ENCODE assay signal across 15 cellular contexts in genomic region chr7:1508277-1508758, GRCh38. TPM values are rescaled to one million over a fixed set of nuclear protein-coding genes. Genes with fewer than 3 reads are reported as not detected.
A peak's percentile ranks its signal among the peaks of the same experiment; 100 is the strongest.
DNase-seq lines count a peak whose midpoint lies in the region; ATAC-seq, FAIRE-seq and TF ChIP-seq lines count a peak whose summit lies in the region.
"Had no signal": no experiment of that assay in that cellular context is flagged by ENCODE, and none has a peak within 500 bp of the region (broad histone marks: within the 10 kb centered on the region; RNA-seq: fewer than 3 reads in every experiment).

No MANE protein-coding gene starts in this region.

- no peaks in the 10 kb centered on the region for H3K36me3 ChIP-seq in CD8-positive, alpha-beta T cell (ENCODE audit: insufficient read depth, low read length)
- peaks cover under 1% of the 10 kb centered on the region; the same call in 1 of the 2 replicates for H3K36me3 ChIP-seq in Panc1 (ENCODE audit: control insufficient read depth, insufficient read depth, low read length)
- H3K36me3 ChIP-seq in adrenal gland (replicated peaks in 1 of 2) = no peaks in the 10 kb centered on the region

- in situ Hi-C loops in Panc1 (cut with HindIII; ENCODE audit: low pct_unique_long_range_greater_than_20kb, low sequenced_read_pairs) = no loop called here

- POLR2A ChIA-PET in A549 (lab: Yijun Ruan, JAX) = interaction anchor here (1.3 kb wide), 2 partner anchors 28 to 35 kb away, joined by 3 read pairs; no protein-coding TSS in a partner anchor
- POLR2A ChIA-PET in CD8-positive, alpha-beta T cell (lab: Charles Lee) = no interaction called here
- POLR2A ChIA-PET in Panc1 (lab: Charles Lee) = no interaction called here
- POLR2A ChIA-PET in GM10248 (lab: Yijun Ruan, JAX) = no interaction called here

- H3K27me3 ChIP-seq in CD8-positive, alpha-beta T cell (ENCODE audit: insufficient read depth, low read length) = no peaks in the 10 kb centered on the region
- H3K27me3 ChIP-seq in Panc1 (ENCODE audit: control insufficient read depth, insufficient read depth, low read length) (no peaks in the 10 kb centered on the region), adrenal gland (no peaks in the 10 kb centered on the region)

- TF ChIP-seq EP300 in A549 (IDR thresholded peaks at IDR 0.05) = no peak

- H3K9me3 Mint-ChIP-seq in CD8-positive, alpha-beta T cell = no peaks in the 10 kb centered on the region
- H3K9me3 Mint-ChIP-seq in glutamatergic neuron (ENCODE audit: unreplicated experiment) = peaks cover 8% of the 10 kb centered on the region
- H3K9me3 Mint-ChIP-seq: activated T-cell treated with anti-CD3 and anti-CD28 coated beads, Interleukin-2, amount 50 U/mL, for 4 hours; T-cell had no signal

- CTCF ChIA-PET in A549 (lab: Yijun Ruan, JAX) (interaction anchor here (1.5 to 8.2 kb wide), 4 partner anchors 9 to 47 kb away, joined by 5 to 103 read pairs (median 54); partner anchors contain the start of gene TMEM184A), Panc1 (lab: Charles Lee) (interaction anchor here (0.5 to 0.6 kb wide), 2 partner anchors 76 to 283 kb away, joined by 3 read pairs; no protein-coding TSS in a partner anchor), GM10248 (lab: Yijun Ruan, JAX) (no interaction called here)
- CTCF ChIA-PET in CD8-positive, alpha-beta T cell (lab: Charles Lee) = no interaction called here

- peaks cover 3% of the 10 kb centered on the region for H3K27me3 Mint-ChIP-seq in CD8-positive, alpha-beta T cell (ENCODE audit: low read depth)
- H3K27me3 Mint-ChIP-seq in glutamatergic neuron (ENCODE audit: unreplicated experiment) = peaks cover 6% of the 10 kb centered on the region

- no peaks in the 10 kb centered on the region for H3K36me3 Mint-ChIP-seq in CD8-positive, alpha-beta T cell
- H3K36me3 Mint-ChIP-seq in glutamatergic neuron (ENCODE audit: unreplicated experiment) = no peaks in the 10 kb centered on the region
- H3K36me3 Mint-ChIP-seq: T-cell had no signal

- no peak for TF ChIP-seq RAD21 in A549 (conservative IDR thresholded peaks at IDR 0.05 in 1 of 2, IDR thresholded peaks at IDR 0.05 in 1 of 2)

- no peak for FAIRE-seq in A549 (lab: Jason Lieb, UNC)

- DNase-seq in A549 (ENCODE audit: low read depth in 1 of 2, low spot score in 1 of 2) = no peak
- no peak for DNase-seq in CD8-positive, alpha-beta T cell
- no peak for DNase-seq in Panc1 (ENCODE audit: low read depth, low spot score)
- no peak for DNase-seq in glutamatergic neuron
- DNase-seq in NK-92 (lab: John Stamatoyannopoulos, UW; ENCODE audit: unreplicated experiment) = no peak
- DNase-seq in adrenal gland = no peak
- DNase-seq in GM10248 (ENCODE audit: extremely low spot score) = no peak
- DNase-seq: activated CD4-positive, alpha-beta T cell treated with anti-CD3 and anti-CD28 coated beads for 1 hour; activated T-cell treated with anti-CD3 and anti-CD28 coated beads, Interleukin-2, amount 50 U/mL, for 4 hours; NCI-H2081; NCI-H69; nucleus accumbens; T-cell had no signal

- TF ChIP-seq CTCF in A549 (IDR thresholded peaks at IDR 0.05) (no peak), Panc1 (IDR thresholded peaks at IDR 0.05) (no peak), glutamatergic neuron (IDR thresholded peaks at IDR 0.05; ENCODE audit: partially characterized antibody, unreplicated experiment) (no peak), adrenal gland (IDR thresholded peaks at IDR 0.05) (no peak), GM10248 (IDR thresholded peaks at IDR 0.05; ENCODE audit: control extremely low read depth, extremely low read depth, low read depth, missing control alignments) (no peak)
- TF ChIP-seq CTCF in CD8-positive, alpha-beta T cell (IDR thresholded peaks at IDR 0.05) = no peak

- peaks cover 54% of the 10 kb centered on the region for H3K4me1 ChIP-seq in A549
- H3K4me1 ChIP-seq in CD8-positive, alpha-beta T cell (ENCODE audit: insufficient read depth, low read length) = peaks cover 62% of the 10 kb centered on the region
- H3K4me1 ChIP-seq in Panc1 (ENCODE audit: control insufficient read depth, insufficient read depth, low read length) = peaks cover 45% of the 10 kb centered on the region
- peaks cover 2 to 14% of the 10 kb centered on the region in 2 donors for H3K4me1 ChIP-seq in adrenal gland (replicated peaks in 1 of 2)

- peak overlapping the region; percentile 12 for H3K4me3 Mint-ChIP-seq in CD8-positive, alpha-beta T cell
- H3K4me3 Mint-ChIP-seq in glutamatergic neuron (ENCODE audit: unreplicated experiment) = no peak overlapping the region
- H3K4me3 Mint-ChIP-seq: activated T-cell treated with anti-CD3 and anti-CD28 coated beads, Interleukin-2, amount 50 U/mL, for 4 hours had no signal

- H3K4me1 Mint-ChIP-seq in CD8-positive, alpha-beta T cell (ENCODE audit: low read depth) = peaks cover 53% of the 10 kb centered on the region
- H3K4me1 Mint-ChIP-seq in glutamatergic neuron (ENCODE audit: low read depth, unreplicated experiment) = peaks cover 7% of the 10 kb centered on the region

- H3K4me3 ChIP-seq in A549 = no peak overlapping the region
- no peak overlapping the region for H3K4me3 ChIP-seq in CD8-positive, alpha-beta T cell (ENCODE audit: low read depth, low read length)
- no peak overlapping the region for H3K4me3 ChIP-seq in Panc1 (ENCODE audit: low read depth in 2 of 2, low read length in 2 of 2)
- no peak overlapping the region for H3K4me3 ChIP-seq in adrenal gland
- H3K4me3 ChIP-seq: skin epidermis had no signal

- peak overlapping the region; percentile 75 for H3K27ac Mint-ChIP-seq in CD8-positive, alpha-beta T cell
- peak overlapping the region; percentile 6 for H3K27ac Mint-ChIP-seq in glutamatergic neuron (ENCODE audit: unreplicated experiment)

- intact Hi-C loops in CD8-positive, alpha-beta T cell (cut with DNase I, micrococcal nuclease) = loop anchor here in 1 of 2 experiments (10.0 kb wide), 1 partner anchor 726 kb away; the partner anchor contains the start of gene MAD1L1
- intact Hi-C loops in Panc1 (cut with micrococcal nuclease; ENCODE audit: unreplicated experiment) = no loop called here
- intact Hi-C loops in adrenal gland (cut with DNase I) = no loop called here

- TF ChIP-seq POLR2A in A549 (IDR thresholded peaks at IDR 0.05; ENCODE audit: low read length) (no peak), adrenal gland (IDR thresholded peaks at IDR 0.05) (no peak)

- no peak overlapping the region for H3K4me2 ChIP-seq in A549

- 91% methylated on average over 10 of the region's 10 CpGs for WGBS in A549 (ENCODE audit: missing lambda C conversion rate)
- WGBS in adrenal gland, 4 donors = 70 to 82% (median 72%) methylated on average over 8 to 10 of the region's 10 CpGs

- H3K9me3 ChIP-seq in A549 (no peaks in the 10 kb centered on the region), Panc1 (ENCODE audit: control insufficient read depth, insufficient read depth, low read depth, low read length) (no peaks in the 10 kb centered on the region), adrenal gland (replicated peaks in 1 of 3) (no peaks in the 10 kb centered on the region)
- no peaks in the 10 kb centered on the region for H3K9me3 ChIP-seq in CD8-positive, alpha-beta T cell (ENCODE audit: low read length)

- BruUV-seq in Panc1 (replicated peaks; lab: Mats Ljungman, UMichigan) = no TSS peak

- peak overlapping the region; percentile 87 to 98 for H3K27ac ChIP-seq in A549
- H3K27ac ChIP-seq in CD8-positive, alpha-beta T cell (ENCODE audit: low read depth, low read length) = no peak overlapping the region
- peak overlapping the region; percentile 80 for H3K27ac ChIP-seq in Panc1 (ENCODE audit: low read length)
- H3K27ac ChIP-seq in adrenal gland = no peak overlapping the region
- H3K27ac ChIP-seq: skin epidermis had no signal

- ATAC-seq in A549 = no peak
- no peak for ATAC-seq in CD8-positive, alpha-beta T cell
- no peak for ATAC-seq in Panc1
- no peak for ATAC-seq in HG02870 (IDR thresholded peaks at IDR 0.05; ENCODE audit: unreplicated experiment)
- ATAC-seq: activated T-cell treated with anti-CD3 and anti-CD28 coated beads, Interleukin-2, amount 50 U/mL, for 4 hours; T-cell had no signal

RNA-seq across cellular contexts. Expression of gene INTS1, which starts 4.1 kb away (rescaled TPM):
- polyA plus RNA-seq in A549 (2011; rRNA removed) (14.6 and 18.4 TPM in 2 replicates), A549 (2017; fragmentation: RNase III; extraction: RNeasy Plus Mini Kit Qiagen cat#74134 plus additional on column Dnase treatment) (48.0 to 48.7 TPM (median 48.1 TPM) in 3 replicates), adrenal gland (100 to 1,000 TPM in 1 of 3 donors, 10 to 100 TPM in 1, 1 to 10 TPM in 1; 4.7 to 152 (median 77.6) TPM)
- polyA plus RNA-seq in A549 (2012; cell fraction: cytosol; rRNA removed) = 50.9 and 73.0 TPM in 2 replicates
- polyA plus RNA-seq in A549 (2012; cell fraction: nucleus; rRNA removed) = 263 and 419 TPM in 2 replicates
- 28.4 and 51.5 TPM in 2 replicates for polyA minus RNA-seq in A549 (2011; rRNA and poly(A)+ RNA removed)
- 100 to 1,000 TPM; 106 to 113 TPM for total RNA-seq in CD8-positive, alpha-beta T cell
- total RNA-seq in Panc1 (2021; ENCODE audit: unreplicated experiment) (173 TPM), glutamatergic neuron (ENCODE audit: unreplicated experiment) (108 TPM), adrenal gland (100 to 1,000 TPM in 2 of 8 donors, 10 to 100 TPM in 6; 44.3 to 110 (median 72.8) TPM)
- 196 TPM for polyA plus RNA-seq in Panc1 (2012; ENCODE audit: insufficient read length)

RNA-seq across cellular contexts. Expression of gene MAFK, which starts 22.2 kb away (rescaled TPM):
- 61.0 and 67.9 TPM in 2 replicates for polyA plus RNA-seq in A549 (2011; rRNA removed)
- 47.0 and 67.0 TPM in 2 replicates for polyA plus RNA-seq in A549 (2012; cell fraction: cytosol; rRNA removed)
- polyA plus RNA-seq in A549 (2012; cell fraction: nucleus; rRNA removed) = 433 and 488 TPM in 2 replicates
- polyA plus RNA-seq in A549 (2017; fragmentation: RNase III; extraction: RNeasy Plus Mini Kit Qiagen cat#74134 plus additional on column Dnase treatment) = 93.1 to 106 TPM (median 101 TPM) in 3 replicates
- 25.5 and 36.5 TPM in 2 replicates for polyA minus RNA-seq in A549 (2011; rRNA and poly(A)+ RNA removed)
- total RNA-seq in CD8-positive, alpha-beta T cell = 10 to 100 TPM; 48.7 to 49.8 TPM
- total RNA-seq in Panc1 (2021; ENCODE audit: unreplicated experiment) = 125 TPM
- 120 TPM for polyA plus RNA-seq in Panc1 (2012; ENCODE audit: insufficient read length)
- 10.5 TPM for total RNA-seq in glutamatergic neuron (ENCODE audit: unreplicated experiment)
- 10 to 100 TPM; 17.2 to 34.1 (median 20.6) TPM for total RNA-seq in adrenal gland
- polyA plus RNA-seq in adrenal gland = 10 to 100 TPM in 2 of 3 donors, 1 to 10 TPM in 1; 1.5 to 72.2 (median 37.6) TPM

RNA-seq across cellular contexts. Expression of gene TMEM184A, which starts 47.7 kb away (rescaled TPM):
- 18.4 and 22.0 TPM in 2 replicates for polyA plus RNA-seq in A549 (2011; rRNA removed)
- polyA plus RNA-seq in A549 (2012; cell fraction: cytosol; rRNA removed) = 22.6 and 32.6 TPM in 2 replicates
- polyA plus RNA-seq in A549 (2012; cell fraction: nucleus; rRNA removed) = 86.6 and 140 TPM in 2 replicates
- 14.3 to 16.1 TPM (median 15.8 TPM) in 3 replicates for polyA plus RNA-seq in A549 (2017; fragmentation: RNase III; extraction: RNeasy Plus Mini Kit Qiagen cat#74134 plus additional on column Dnase treatment)
- polyA minus RNA-seq in A549 (2011; rRNA and poly(A)+ RNA removed) = 51.8 and 53.5 TPM in 2 replicates
- not detected for total RNA-seq in CD8-positive, alpha-beta T cell
- total RNA-seq in Panc1 (2021; ENCODE audit: unreplicated experiment) = 9.2 TPM
- 13.7 TPM for polyA plus RNA-seq in Panc1 (2012; ENCODE audit: insufficient read length)
- total RNA-seq in glutamatergic neuron (ENCODE audit: unreplicated experiment) = 20.7 TPM
- total RNA-seq in adrenal gland = 1 to 10 TPM in 2 of 8 donors, under 1 TPM in 5, not detected in 1; 0.06 to 1.3 (median 0.72) TPM
- 1 to 10 TPM in 2 of 3 donors, not detected in 1; 1.2 to 2.1 TPM for polyA plus RNA-seq in adrenal gland

RNA-seq across cellular contexts. Expression of gene MICALL2, which starts 49.0 kb away (rescaled TPM):
- polyA plus RNA-seq in A549 (2011; rRNA removed) (6.1 and 7.8 TPM in 2 replicates), A549 (2017; fragmentation: RNase III; extraction: RNeasy Plus Mini Kit Qiagen cat#74134 plus additional on column Dnase treatment) (18.0 to 20.6 TPM (median 19.1 TPM) in 3 replicates), adrenal gland (1,000 to 10,000 TPM in 1 of 3 donors, 100 to 1,000 TPM in 1, 1 to 10 TPM in 1; 7.9 to 1,057 (median 368) TPM)
- 19.2 and 24.5 TPM in 2 replicates for polyA plus RNA-seq in A549 (2012; cell fraction: cytosol; rRNA removed)
- 120 and 162 TPM in 2 replicates for polyA plus RNA-seq in A549 (2012; cell fraction: nucleus; rRNA removed)
- polyA minus RNA-seq in A549 (2011; rRNA and poly(A)+ RNA removed) = 15.3 and 16.2 TPM in 2 replicates
- total RNA-seq in CD8-positive, alpha-beta T cell = 1 to 10 TPM; 1.2 to 2.1 TPM
- total RNA-seq in Panc1 (2021; ENCODE audit: unreplicated experiment) (144 TPM), glutamatergic neuron (ENCODE audit: unreplicated experiment) (28.0 TPM), adrenal gland (100 to 1,000 TPM in 2 of 8 donors, 10 to 100 TPM in 6; 29.9 to 174 (median 77.7) TPM)
- polyA plus RNA-seq in Panc1 (2012; ENCODE audit: insufficient read length) = 127 TPM

Comparison
In these comparisons a context has a peak if more than half of its experiments do, and no peak if none do; other contexts are left out.
1. H3K27ac ChIP-seq: peak in A549 (2 of 2) and Panc1 (single experiment); none in CD8-positive, alpha-beta T cell (single experiment) and adrenal gland (0 of 5).
2. CTCF ChIA-PET loops: an anchor here in A549 (1.5 to 8.2 kb wide) and Panc1 (0.5 to 0.6 kb wide); none called in CD8-positive, alpha-beta T cell and GM10248.